ENCODE assay signal across 1 cellular context in genomic region chr10:79390551-79391229, GRCh38.
TF ChIP-seq lines count a peak whose summit lies in the region.

No MANE protein-coding gene starts in this region.

TF ChIP-seq in K562, 482 proteins besides CTCF, POLR2A, EP300 and RAD21 (continued from another document and continues in another):
- TF ChIP-seq KAT7 (CRISPR knock-in tag; IDR thresholded peaks at IDR 0.05; ENCODE audit: borderline replicate concordance) (peak; percentile 86; the same call in 1 of the 2 replicates), ZFX (CRISPR knock-in tag; IDR thresholded peaks at IDR 0.05) (peak; percentile 80), PRDM10 (IDR thresholded peaks at IDR 0.05; ENCODE audit: partially characterized antibody) (peak; percentile 64), ZNF766 (CRISPR knock-in tag; conservative IDR thresholded peaks at IDR 0.05) (peak; percentile 63), CTCFL (IDR thresholded peaks at IDR 0.05; ENCODE audit: borderline replicate concordance, insufficient read depth, low read depth, low read length, poor library complexity, severe bottlenecking) (peak; percentile 86), RB1 (IDR thresholded peaks at IDR 0.05; ENCODE audit: low read depth) (peak; percentile 73), CREM (IDR thresholded peaks at IDR 0.05; ENCODE audit: low read depth) (peak; percentile 63), LARP7 (IDR thresholded peaks at IDR 0.05) (no peak), ZNF197 (CRISPR knock-in tag; IDR thresholded peaks at IDR 0.05; ENCODE audit: low read depth) (0 out of 2 replicates have a peak, but pooled peaks have one; percentile 38), RNF219 (CRISPR knock-in tag; IDR thresholded peaks at IDR 0.05) (no peak), FOSL1 (tag; conservative IDR thresholded peaks at IDR 0.05) (no peak), SAFB (IDR thresholded peaks at IDR 0.05; ENCODE audit: borderline replicate concordance, low read depth, low read length) (no peak), SP1 (CRISPR knock-in tag; IDR thresholded peaks at IDR 0.05) (0 out of 2 replicates have a peak, but pooled peaks have one; percentile 58), RCOR1 (IDR thresholded peaks at IDR 0.05; ENCODE audit: borderline replicate concordance in 1 of 2, low read depth in 2 of 2, low read length in 2 of 2) (peak in 1 of 2 experiments; percentile 41; a peak in 1 of 4 replicates), ZNF134 (CRISPR knock-in tag; conservative IDR thresholded peaks at IDR 0.05) (no peak), DEAF1 (CRISPR knock-in tag; IDR thresholded peaks at IDR 0.05) (peak; percentile 37; the same call in 1 of the 2 replicates), UBTF (IDR thresholded peaks at IDR 0.05; ENCODE audit: borderline replicate concordance in 1 of 2, low read depth in 2 of 2, low read length in 2 of 2) (0 out of 4 replicates have a peak, but pooled peaks of 1 of the 2 experiments have one; percentile 47), MEF2D (tag; conservative IDR thresholded peaks at IDR 0.05; ENCODE audit: low read depth) (no peak), TEAD4 (IDR thresholded peaks at IDR 0.05; ENCODE audit: low read length) (no peak), TEAD4 (CRISPR knock-in tag; IDR thresholded peaks at IDR 0.05; ENCODE audit: borderline replicate concordance) (no peak), GABPB1 (CRISPR knock-in tag; IDR thresholded peaks at IDR 0.05) (peak; percentile 74), ZBTB11 (CRISPR knock-in tag; IDR thresholded peaks at IDR 0.05) (no peak), STAT5B (CRISPR knock-in tag; IDR thresholded peaks at IDR 0.05) (no peak), ZKSCAN1 (IDR thresholded peaks at IDR 0.05; ENCODE audit: low read depth, low read length) (peak; percentile 97), ZBTB40 (IDR thresholded peaks at IDR 0.05) (peak; percentile 62), ZBTB40 (CRISPR knock-in tag; IDR thresholded peaks at IDR 0.05) (no peak)
